In the genomic region with DNA sequence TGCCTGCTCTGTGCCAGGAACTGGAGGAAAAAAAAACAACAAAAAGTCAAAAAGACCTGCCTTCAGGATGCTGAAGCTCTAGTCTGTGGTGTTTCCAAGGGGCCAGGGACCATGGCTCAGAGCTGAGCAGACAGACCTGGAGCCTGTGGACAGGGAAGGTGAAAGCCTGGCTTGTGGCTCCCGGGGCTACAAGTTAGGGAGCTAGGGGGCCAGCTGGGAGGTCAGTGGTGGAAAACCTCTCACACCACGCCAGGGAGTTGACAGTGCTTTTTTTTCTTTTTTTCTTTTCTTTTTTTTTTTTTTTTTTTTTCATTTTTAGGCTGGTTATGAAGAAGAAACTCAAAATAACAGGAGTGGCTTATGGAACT, we compare ENCODE assay signal across 11 cellular contexts. TPM values are rescaled to one million over a fixed set of nuclear protein-coding genes. Genes with fewer than 3 reads are reported as not detected.
DNase-seq lines count a peak whose midpoint lies in the region; ATAC-seq and TF ChIP-seq lines count a peak whose summit lies in the region.
"Had no signal": no experiment of that assay in that cellular context is flagged by ENCODE, and none has a peak within 500 bp of the region (broad histone marks: within the 10 kb centered on the region; RNA-seq: fewer than 3 reads in every experiment).

No MANE protein-coding gene starts in this region.

- no peak overlapping the region for H3K4me3 Mint-ChIP-seq in Calu3 (ENCODE audit: low read depth, unreplicated experiment)
- no peak overlapping the region for H3K4me3 Mint-ChIP-seq in activated CD8-positive, alpha-beta memory T cell treated with anti-CD3 and anti-CD28 coated beads, Interleukin-2, amount 10 ng/mL, durations not matched to agents 7 days and 5 days

- peaks cover 32 to 81% (median 55%) of the 10 kb centered on the region in 10 experiments for H3K4me1 ChIP-seq in BLaER1 treated with 17β-estradiol and CSF1 and Interleukin-3, amounts not matched to agents 10 nM and 100 nM
- peaks cover 0 to 31% of the 10 kb centered on the region in 2 donors for H3K4me1 ChIP-seq in right atrium auricular region

- H3K36me3 ChIP-seq in BLaER1 treated with 17β-estradiol and CSF1 and Interleukin-3, amounts not matched to agents 10 nM and 100 nM, result peaks cover 0 to 20% (median 8%) of the 10 kb centered on the region in 11 experiments; a peak in 10 of 22 replicates
- H3K36me3 ChIP-seq in H7 (replicated peaks; ENCODE audit: control insufficient read depth, insufficient read depth, low read length) (peaks cover 2% of the 10 kb centered on the region), right atrium auricular region (peaks cover 9% of the 10 kb centered on the region), brain microvascular endothelial cell (replicated peaks) (no peaks in the 10 kb centered on the region)

- H3K4me2 ChIP-seq in BLaER1 treated with 17β-estradiol and CSF1 and Interleukin-3, amounts not matched to agents 10 nM and 100 nM, result peak overlapping the region in 10 of 11 experiments; percentile 95 to 100 (median 98); a peak in 19 of 22 replicates

- no peaks in the 10 kb centered on the region for H3K9me3 Mint-ChIP-seq in Calu3 (ENCODE audit: low read depth, unreplicated experiment)
- H3K9me3 Mint-ChIP-seq in activated CD8-positive, alpha-beta memory T cell treated with anti-CD3 and anti-CD28 coated beads, Interleukin-2, amount 10 ng/mL, durations not matched to agents 7 days and 5 days (ENCODE audit: low read depth), result no peaks in the 10 kb centered on the region

- no peaks in the 10 kb centered on the region for H3K4me1 Mint-ChIP-seq in Calu3 (ENCODE audit: low read depth, unreplicated experiment)
- H3K4me1 Mint-ChIP-seq in activated CD8-positive, alpha-beta memory T cell treated with anti-CD3 and anti-CD28 coated beads, Interleukin-2, amount 10 ng/mL, durations not matched to agents 7 days and 5 days, result peaks cover 12% of the 10 kb centered on the region

- peaks cover 12% of the 10 kb centered on the region for H3K36me3 Mint-ChIP-seq in Calu3 (ENCODE audit: insufficient read depth, unreplicated experiment)
- H3K36me3 Mint-ChIP-seq in activated CD8-positive, alpha-beta memory T cell treated with anti-CD3 and anti-CD28 coated beads, Interleukin-2, amount 10 ng/mL, durations not matched to agents 7 days and 5 days, result peaks cover 4% of the 10 kb centered on the region

- H3K27me3 Mint-ChIP-seq in Calu3 (ENCODE audit: unreplicated experiment), result no peaks in the 10 kb centered on the region
- no peaks in the 10 kb centered on the region for H3K27me3 Mint-ChIP-seq in activated CD8-positive, alpha-beta memory T cell treated with anti-CD3 and anti-CD28 coated beads, Interleukin-2, amount 10 ng/mL, durations not matched to agents 7 days and 5 days

- DNase-seq in H7 (peak; percentile 56), right atrium auricular region (ENCODE audit: low spot score) (no peak), retina (peak; percentile 22), COLO668 (lab: John Stamatoyannopoulos, UW; ENCODE audit: unreplicated experiment) (no peak), Calu3 (no peak), brain microvascular endothelial cell (no peak)
- no peak for DNase-seq in activated CD8-positive, alpha-beta memory T cell treated with anti-CD3 and anti-CD28 coated beads, Interleukin-2, amount 10 ng/mL, durations not matched to agents 7 days and 5 days
- DNase-seq: NCI-H1105; NCI-H524 treated with DMSO at 0.1 percent for 48 hours; stimulated activated CD4-positive, alpha-beta T cell treated with anti-CD3 and anti-CD28 coated beads, Interleukin-15, amount 100 ng/mL, for 24 hours had no signal

- in situ Hi-C loops in brain microvascular endothelial cell (cut with HindIII; ENCODE audit: low pct_ligation_motif_present, low sequenced_read_pairs), result no loop called here

- peak overlapping the region in 10 of 11 experiments; percentile 22 to 96 (median 86); a peak in 17 of 22 replicates for H3K27ac ChIP-seq in BLaER1 treated with 17β-estradiol and CSF1 and Interleukin-3, amounts not matched to agents 10 nM and 100 nM
- peak overlapping the region; percentile 83 to 91 for H3K27ac ChIP-seq in right atrium auricular region
- H3K27ac ChIP-seq in brain microvascular endothelial cell, result no peak overlapping the region

- CTCF ChIA-PET in Calu3 (lab: Charles Lee), result interaction anchor here (1.8 kb wide), 1 partner anchor 40 kb away, joined by 5 read pairs; the partner anchor contains the start of gene STX16
- CTCF ChIA-PET in activated CD8-positive, alpha-beta memory T cell treated with anti-CD3 and anti-CD28 coated beads, Interleukin-2, amount 10 ng/mL, durations not matched to agents 7 days and 5 days (lab: Charles Lee), result interaction anchor here (0.7 to 4.1 kb wide), 7 partner anchors 9 to 455 kb away, joined by 3 to 41 read pairs (median 3); partner anchors contain the start of gene STX16

- peaks cover 0 to 16% (median 8%) of the 10 kb centered on the region in 11 experiments; a peak in 13 of 22 replicates for H3K27me3 ChIP-seq in BLaER1 treated with 17β-estradiol and CSF1 and Interleukin-3, amounts not matched to agents 10 nM and 100 nM
- no peaks in the 10 kb centered on the region for H3K27me3 ChIP-seq in H7 (ENCODE audit: control insufficient read depth, insufficient read depth, low read length)
- H3K27me3 ChIP-seq in right atrium auricular region, result no peaks in the 10 kb centered on the region
- H3K27me3 ChIP-seq in brain microvascular endothelial cell (replicated peaks), result no peaks in the 10 kb centered on the region

- BruUV-seq in Calu3 (replicated peaks; lab: Mats Ljungman, UMichigan), result no TSS peak

- TF ChIP-seq CTCF in right atrium auricular region (IDR thresholded peaks at IDR 0.05) (no peak), Calu3 (IDR thresholded peaks at IDR 0.05; ENCODE audit: unreplicated experiment) (no peak), brain microvascular endothelial cell (IDR thresholded peaks at IDR 0.05; ENCODE audit: low read depth, low read length, missing control alignments) (no peak)

- no peak overlapping the region for H3K27ac Mint-ChIP-seq in Calu3 (ENCODE audit: unreplicated experiment)
- H3K27ac Mint-ChIP-seq in activated CD8-positive, alpha-beta memory T cell treated with anti-CD3 and anti-CD28 coated beads, Interleukin-2, amount 10 ng/mL, durations not matched to agents 7 days and 5 days, result no peak overlapping the region

- peak overlapping the region in 1 of 10 experiments; percentile 29; a peak in 1 of 20 replicates for H3K4me3 ChIP-seq in BLaER1 treated with 17β-estradiol and CSF1 and Interleukin-3, amounts not matched to agents 10 nM and 100 nM
- H3K4me3 ChIP-seq in H7 (ENCODE audit: insufficient read depth, low read depth, low read length), result no peak overlapping the region
- no peak overlapping the region for H3K4me3 ChIP-seq in right atrium auricular region
- no peak overlapping the region for H3K4me3 ChIP-seq in brain microvascular endothelial cell (ENCODE audit: low read depth, low read length)

- peak overlapping the region in 9 of 11 experiments; percentile 81 to 93 (median 84); a peak in 14 of 22 replicates for H3K9ac ChIP-seq in BLaER1 treated with 17β-estradiol and CSF1 and Interleukin-3, amounts not matched to agents 10 nM and 100 nM

- H4K20me1 ChIP-seq in BLaER1 treated with 17β-estradiol and CSF1 and Interleukin-3, amounts not matched to agents 10 nM and 100 nM, result peaks cover 0 to 7% (median 0%) of the 10 kb centered on the region in 11 experiments; a peak in 1 of 22 replicates

- intact Hi-C loops in Calu3 (cut with micrococcal nuclease; ENCODE audit: unreplicated experiment), result no loop called here

- H3K9me3 ChIP-seq in BLaER1 treated with 17β-estradiol and CSF1 and Interleukin-3, amounts not matched to agents 10 nM and 100 nM (replicated peaks in 1 of 11), result peaks cover 0 to 4% (median 0%) of the 10 kb centered on the region in 11 experiments; a peak in 2 of 22 replicates
- H3K9me3 ChIP-seq in right atrium auricular region, result no peaks in the 10 kb centered on the region

- no peak for ATAC-seq in activated CD8-positive, alpha-beta memory T cell treated with anti-CD3 and anti-CD28 coated beads, Interleukin-2, amount 10 ng/mL, durations not matched to agents 7 days and 5 days

RNA-seq across cellular contexts. Expression of gene NPEPL1, which starts 1.2 kb away (rescaled TPM):
- 30.9 and 33.8 TPM in 2 replicates for total RNA-seq in H7 (2014; rRNA removed; shearing (Covaris generic))
- total RNA-seq in right atrium auricular region (10 to 100 TPM; 12.2 to 14.1 TPM), Calu3 (2022) (18.1 and 21.4 TPM in 2 replicates)
- total RNA-seq in activated CD8-positive, alpha-beta memory T cell treated with anti-CD3 and anti-CD28 coated beads, Interleukin-2, amount 10 ng/mL, durations not matched to agents 7 days and 5 days, result 10 to 100 TPM; 19.3 to 30.4 TPM

RNA-seq across cellular contexts. Expression of gene STX16, which starts 40.3 kb away (rescaled TPM):
- total RNA-seq in H7 (2014; rRNA removed; shearing (Covaris generic)), result 18.4 and 30.7 TPM in 2 replicates
- total RNA-seq in right atrium auricular region, result 10 to 100 TPM; 20.9 to 26.1 TPM
- 86.0 and 99.7 TPM in 2 replicates for total RNA-seq in Calu3 (2022)
- 100 to 1,000 TPM; 120 to 165 TPM for total RNA-seq in activated CD8-positive, alpha-beta memory T cell treated with anti-CD3 and anti-CD28 coated beads, Interleukin-2, amount 10 ng/mL, durations not matched to agents 7 days and 5 days

Comparison
In these comparisons a context has a peak if more than half of its experiments do, and no peak if none do; other contexts are left out.
1. DNase-seq: peak in H7 (single experiment) and retina (single experiment); none in right atrium auricular region (single experiment), COLO668 (single experiment), Calu3 (single experiment), activated CD8-positive, alpha-beta memory T cell treated with anti-CD3 and anti-CD28 coated beads, Interleukin-2, amount 10 ng/mL, durations not matched to agents 7 days and 5 days (single experiment) and brain microvascular endothelial cell (single experiment).